19 cellular contexts compared by ENCODE assay signal in the genomic region with DNA sequence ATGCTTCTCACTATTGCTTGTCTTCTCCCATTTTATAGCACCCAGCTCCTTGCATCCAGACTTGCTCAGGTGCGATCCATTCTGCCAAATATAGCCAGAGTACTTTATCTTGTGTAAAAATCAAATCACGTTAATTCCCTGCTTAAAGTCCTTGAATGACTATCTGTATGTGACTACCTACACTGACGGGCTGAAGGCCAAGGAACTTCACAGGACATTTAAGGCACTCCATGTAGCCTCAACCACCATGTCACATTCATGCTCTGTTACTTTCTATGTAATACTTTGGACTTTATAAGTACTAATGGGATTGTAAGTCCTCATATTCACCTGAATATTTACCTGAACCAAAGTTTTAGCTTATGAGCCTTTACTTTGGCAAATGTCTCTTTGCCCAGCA.
"Had no signal": no experiment of that assay in that cellular context is flagged by ENCODE, and none has a peak within 500 bp of the region (broad histone marks: within the 10 kb centered on the region; RNA-seq: fewer than 3 reads in every experiment).

No MANE protein-coding gene starts in this region.

- ATAC-seq: activated CD8-positive, alpha-beta memory T cell treated with anti-CD3 and anti-CD28 coated beads, Interleukin-2, amount 10 ng/mL, durations not matched to agents 7 days and 5 days; gastrocnemius medialis; heart right ventricle; natural killer cell treated with Interleukin-12 subunit alpha and Interleukin-12 subunit beta and Interleukin-15 and Interleukin-18, amount 100 ng/mL, for 72 hours; stimulated activated effector memory CD8-positive, alpha-beta T cell treated with anti-CD3 and anti-CD28 coated beads, Interleukin-12 subunit alpha, Interleukin-12 subunit beta, amount 100 ng/mL, for 72 hours had no signal

- H3K9ac ChIP-seq: parathyroid adenoma had no signal

- H3K27me3 ChIP-seq: body of pancreas, gastrocnemius medialis, heart right ventricle, stomach, testis had no signal

- DNase-seq: activated CD4-positive, alpha-beta memory T cell treated with anti-CD3 and anti-CD28 coated beads, Interleukin-2, amount 10 ng/mL, durations not matched to agents 7 days and 5 days; activated CD4-positive, alpha-beta T cell treated with anti-CD3 and anti-CD28 coated beads for 4 hours; activated CD8-positive, alpha-beta memory T cell treated with anti-CD3 and anti-CD28 coated beads, Interleukin-2, amount 10 ng/mL, durations not matched to agents 7 days and 5 days; activated naive CD4-positive, alpha-beta T cell treated with anti-CD3 and anti-CD28 coated beads for 36 hours; activated T-cell treated with anti-CD3 and anti-CD28 coated beads, Interleukin-2, amount 50 U/mL, for 24 hours; body of pancreas; caudate nucleus; dorsolateral prefrontal cortex; gastrocnemius medialis; heart right ventricle; kidney glomerular epithelial cell; stimulated activated CD4-positive, alpha-beta T cell treated with anti-CD3 and anti-CD28 coated beads, Interleukin-4, amount 100 ng/mL, for 24 hours; stomach; T-helper 2 cell; testis had no signal

- H3K27ac ChIP-seq: body of pancreas, dorsolateral prefrontal cortex, gastrocnemius medialis, heart right ventricle, parathyroid adenoma, stomach, testis had no signal

- H3K36me3 ChIP-seq: gastrocnemius medialis, heart right ventricle, stomach had no signal

- H3K9me3 ChIP-seq: body of pancreas, gastrocnemius medialis, heart right ventricle, stomach, testis had no signal

- H3K4me3 ChIP-seq: body of pancreas, dorsolateral prefrontal cortex, gastrocnemius medialis, heart right ventricle, smooth muscle cell, stomach, testis had no signal

- H3K4me1 ChIP-seq: parathyroid adenoma, testis had no signal
